Comparison of ENCODE assay signal across 21 cellular contexts in genomic region chr2:190723397-190724090, GRCh38.
DNase-seq lines count a peak whose midpoint lies in the region; ATAC-seq, FAIRE-seq and TF ChIP-seq lines count a peak whose summit lies in the region.
"Had no signal": no experiment of that assay in that cellular context is flagged by ENCODE, and none has a peak within 500 bp of the region (broad histone marks: within the 10 kb centered on the region; RNA-seq: fewer than 3 reads in every experiment).

No MANE protein-coding gene starts in this region.

- no peak for TF ChIP-seq RAD21 in SK-N-SH (IDR thresholded peaks at IDR 0.05; ENCODE audit: low read length)

- H4K20me1 ChIP-seq in SK-N-SH (ENCODE audit: insufficient read depth) = no peaks in the 10 kb centered on the region

- H3K9me3 Mint-ChIP-seq in CD4-positive, CD25-positive, alpha-beta regulatory T cell = peaks cover 0 to under 1% (median 0%) of the 10 kb centered on the region in 7 donors

- H3K27ac ChIP-seq in SK-N-SH (ENCODE audit: low read depth in 2 of 2, low read length in 1 of 2) (no peak overlapping the region), right cardiac atrium (ENCODE audit: low read length) (peak overlapping the region; percentile 59)
- H3K27ac ChIP-seq in CD4-positive, CD25-positive, alpha-beta regulatory T cell (ENCODE audit: insufficient read depth, low read length, poor library complexity, severe bottlenecking) = no peak overlapping the region
- H3K27ac ChIP-seq: 22Rv1, ovary, upper lobe of right lung had no signal

- H3K9ac ChIP-seq in SK-N-SH = no peak overlapping the region

- no peaks in the 10 kb centered on the region for H3K79me2 ChIP-seq in SK-N-SH (ENCODE audit: insufficient read depth)

- H3K4me1 Mint-ChIP-seq in CD4-positive, CD25-positive, alpha-beta regulatory T cell = peaks cover 10 to 46% (median 30%) of the 10 kb centered on the region in 4 donors

- TF ChIP-seq CTCF in SK-N-SH (IDR thresholded peaks at IDR 0.05) = no peak
- TF ChIP-seq CTCF in bronchial epithelial cell (IDR thresholded peaks at IDR 0.05; ENCODE audit: insufficient read depth, low read length, severe bottlenecking) = no peak

- POLR2A ChIA-PET in SK-N-SH (lab: Yijun Ruan, JAX) = no interaction called here

- H3K4me1 ChIP-seq in SK-N-SH (ENCODE audit: control insufficient read depth in 1 of 2, insufficient read depth in 2 of 2, low read depth in 1 of 2, low read length in 1 of 2) (peaks cover 0 to 6% of the 10 kb centered on the region in 2 experiments; a peak in 2 of 4 replicates), right cardiac atrium (ENCODE audit: control insufficient read depth, insufficient read depth, low read length) (peaks cover 12% of the 10 kb centered on the region)
- peaks cover 29% of the 10 kb centered on the region for H3K4me1 ChIP-seq in CD4-positive, CD25-positive, alpha-beta regulatory T cell (ENCODE audit: control insufficient read depth, insufficient read depth, low read length, poor library complexity, severe bottlenecking)
- H3K4me1 ChIP-seq: upper lobe of right lung had no signal

- H3K36me3 Mint-ChIP-seq in CD4-positive, CD25-positive, alpha-beta regulatory T cell = no peaks in the 10 kb centered on the region
- H3K36me3 Mint-ChIP-seq: WTC11 had no signal

- 77% methylated on average over 7 of the region's 7 CpGs for WGBS in SK-N-SH (ENCODE audit: low lambda C conversion rate)
- 44% methylated on average over 7 of the region's 7 CpGs for WGBS in right cardiac atrium

- H2AFZ ChIP-seq in SK-N-SH (ENCODE audit: low read depth) = peak overlapping the region; percentile 70

- no peaks in the 10 kb centered on the region for H3K9me2 ChIP-seq in SK-N-SH

- in situ Hi-C loops in G401 (cut with HindIII; ENCODE audit: low sequenced_read_pairs) = no loop called here

- H3K4me2 ChIP-seq in SK-N-SH = 0 out of 2 replicates have a peak overlapping the region, but pooled peaks have one; percentile 2

- H3K9me3 ChIP-seq in SK-N-SH = no peaks in the 10 kb centered on the region
- H3K9me3 ChIP-seq in CD4-positive, CD25-positive, alpha-beta regulatory T cell (ENCODE audit: control insufficient read depth in 2 of 2, low read length in 2 of 2) = no peaks in the 10 kb centered on the region
- H3K9me3 ChIP-seq in right cardiac atrium (ENCODE audit: control insufficient read depth, low read length) = no peaks in the 10 kb centered on the region
- H3K9me3 ChIP-seq: ovary, upper lobe of right lung had no signal

- no peaks in the 10 kb centered on the region for H3K27me3 Mint-ChIP-seq in CD4-positive, CD25-positive, alpha-beta regulatory T cell

- DNase-seq in SK-N-SH = no peak
- DNase-seq in CD4-positive, CD25-positive, alpha-beta regulatory T cell = no peak
- peak; percentile 20 for DNase-seq in bronchial epithelial cell (ENCODE audit: low read depth)
- no peak for DNase-seq in right cardiac atrium
- DNase-seq in G401 (ENCODE audit: low spot score) = no peak
- no peak for DNase-seq in epidermal melanocyte (ENCODE audit: insufficient read length, low spot score)
- no peak for DNase-seq in midbrain (lab: John Stamatoyannopoulos, UW)
- DNase-seq: amygdala, cortex of kidney, DMS 273 treated with DMSO at 0.1 percent for 48 hours, hypothalamus, NCI-H2029 treated with DMSO at 0.1 percent for 48 hours, NCI-H524, ovary, upper lobe of right lung had no signal

- no peaks in the 10 kb centered on the region for H3K36me3 ChIP-seq in SK-N-SH (replicated peaks in 1 of 2; ENCODE audit: control insufficient read depth in 1 of 2, insufficient read depth in 2 of 2, low read length in 1 of 2)
- no peaks in the 10 kb centered on the region for H3K36me3 ChIP-seq in CD4-positive, CD25-positive, alpha-beta regulatory T cell (ENCODE audit: control insufficient read depth, insufficient read depth, low read length)
- H3K36me3 ChIP-seq in bronchial epithelial cell (ENCODE audit: control insufficient read depth, insufficient read depth, low read length) = no peaks in the 10 kb centered on the region
- H3K36me3 ChIP-seq: ovary, upper lobe of right lung had no signal

- CTCF ChIA-PET in SK-N-SH (lab: Yijun Ruan, JAX) = interaction anchor here (1.1 kb wide), 1 partner anchor 58 kb away, joined by 3 read pairs; no protein-coding TSS in a partner anchor

- intact Hi-C loops in right cardiac atrium (cut with DNase I) = no loop called here

- FAIRE-seq in bronchial epithelial cell (lab: Jason Lieb, UNC) = no peak
- FAIRE-seq: GM18507, K562 had no signal

- no peaks in the 10 kb centered on the region for H3F3A ChIP-seq in SK-N-SH (replicated peaks; ENCODE audit: insufficient read depth)

- H3K27ac Mint-ChIP-seq in CD4-positive, CD25-positive, alpha-beta regulatory T cell = peak overlapping the region in 2 of 3 donors; percentile 78 to 80
- H3K27ac Mint-ChIP-seq: WTC11 had no signal

- H3K27me3 ChIP-seq in SK-N-SH (ENCODE audit: insufficient read depth) (no peaks in the 10 kb centered on the region), bronchial epithelial cell (ENCODE audit: control insufficient read depth, insufficient read depth, low read length) (no peaks in the 10 kb centered on the region), right cardiac atrium (ENCODE audit: control insufficient read depth, insufficient read depth) (no peaks in the 10 kb centered on the region)
- no peaks in the 10 kb centered on the region for H3K27me3 ChIP-seq in CD4-positive, CD25-positive, alpha-beta regulatory T cell (ENCODE audit: control insufficient read depth, insufficient read depth, low read length)
- H3K27me3 ChIP-seq: ovary, upper lobe of right lung had no signal

- no peak for TF ChIP-seq EP300 in SK-N-SH (IDR thresholded peaks at IDR 0.05; ENCODE audit: borderline replicate concordance in 1 of 2, low read depth in 1 of 2, low read length in 1 of 2)

- ATAC-seq in SK-N-SH treated with all-trans-retinoic acid at 6 μM for 48 hours (no peak), right cardiac atrium (peak; percentile 49 to 59)
- no peak for ATAC-seq in CD4-positive, CD25-positive, alpha-beta regulatory T cell (ENCODE audit: low read depth in 2 of 2)
- ATAC-seq: esophagus mucosa, K562, upper lobe of right lung, WTC11 had no signal

- H3K4me3 ChIP-seq in SK-N-SH (ENCODE audit: low read depth in 2 of 2, low read length in 1 of 2) (no peak overlapping the region), bronchial epithelial cell (ENCODE audit: low read depth, low read length) (no peak overlapping the region), right cardiac atrium (ENCODE audit: low read length) (no peak overlapping the region)
- peak overlapping the region; percentile 65 for H3K4me3 ChIP-seq in CD4-positive, CD25-positive, alpha-beta regulatory T cell (ENCODE audit: low read depth, low read length)
- H3K4me3 ChIP-seq: K562, ovary, upper lobe of right lung had no signal

- H3K4me3 Mint-ChIP-seq in CD4-positive, CD25-positive, alpha-beta regulatory T cell = peak overlapping the region; percentile 2 to 49 (median 28)
- H3K4me3 Mint-ChIP-seq: WTC11 had no signal

TF ChIP-seq in SK-N-SH, 30 proteins besides CTCF, POLR2A, EP300 and RAD21 (continues in another document):
- TF ChIP-seq RFX5 (IDR thresholded peaks at IDR 0.05; ENCODE audit: low read length) (no peak), POLR2AphosphoS5 (IDR thresholded peaks at IDR 0.05; ENCODE audit: low read depth, low read length) (no peak), EZH2phosphoT487 (IDR thresholded peaks at IDR 0.05; ENCODE audit: borderline replicate concordance, low read depth) (no peak), GATA2 (CRISPR knock-in tag; IDR thresholded peaks at IDR 0.05) (no peak), PBX3 (IDR thresholded peaks at IDR 0.05) (no peak), CHD2 (IDR thresholded peaks at IDR 0.05; ENCODE audit: low read length, partially characterized antibody) (no peak)

TF ChIP-seq in SK-N-SH treated with all-trans-retinoic acid at 6 μM for 48 hours, 23 proteins besides CTCF, POLR2A, EP300 and RAD21 (continues in another document):
- TF ChIP-seq, protein P1, sequence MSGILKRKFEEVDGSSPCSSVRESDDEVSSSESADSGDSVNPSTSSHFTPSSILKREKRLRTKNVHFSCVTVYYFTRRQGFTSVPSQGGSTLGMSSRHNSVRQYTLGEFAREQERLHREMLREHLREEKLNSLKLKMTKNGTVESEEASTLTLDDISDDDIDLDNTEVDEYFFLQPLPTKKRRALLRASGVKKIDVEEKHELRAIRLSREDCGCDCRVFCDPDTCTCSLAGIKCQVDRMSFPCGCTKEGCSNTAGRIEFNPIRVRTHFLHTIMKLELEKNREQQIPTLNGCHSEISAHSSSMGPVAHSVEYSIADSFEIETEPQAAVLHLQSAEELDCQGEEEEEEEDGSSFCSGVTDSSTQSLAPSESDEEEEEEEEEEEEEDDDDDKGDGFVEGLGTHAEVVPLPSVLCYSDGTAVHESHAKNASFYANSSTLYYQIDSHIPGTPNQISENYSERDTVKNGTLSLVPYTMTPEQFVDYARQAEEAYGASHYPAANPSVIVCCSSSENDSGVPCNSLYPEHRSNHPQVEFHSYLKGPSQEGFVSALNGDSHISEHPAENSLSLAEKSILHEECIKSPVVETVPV (CRISPR knock-in tag; IDR thresholded peaks at IDR 0.05) = no peak
- TF ChIP-seq GLIS3 (CRISPR knock-in tag; IDR thresholded peaks at IDR 0.05) = no peak
- TF ChIP-seq RARB (CRISPR knock-in tag; IDR thresholded peaks at IDR 0.05) = no peak
- TF ChIP-seq, protein P2, sequence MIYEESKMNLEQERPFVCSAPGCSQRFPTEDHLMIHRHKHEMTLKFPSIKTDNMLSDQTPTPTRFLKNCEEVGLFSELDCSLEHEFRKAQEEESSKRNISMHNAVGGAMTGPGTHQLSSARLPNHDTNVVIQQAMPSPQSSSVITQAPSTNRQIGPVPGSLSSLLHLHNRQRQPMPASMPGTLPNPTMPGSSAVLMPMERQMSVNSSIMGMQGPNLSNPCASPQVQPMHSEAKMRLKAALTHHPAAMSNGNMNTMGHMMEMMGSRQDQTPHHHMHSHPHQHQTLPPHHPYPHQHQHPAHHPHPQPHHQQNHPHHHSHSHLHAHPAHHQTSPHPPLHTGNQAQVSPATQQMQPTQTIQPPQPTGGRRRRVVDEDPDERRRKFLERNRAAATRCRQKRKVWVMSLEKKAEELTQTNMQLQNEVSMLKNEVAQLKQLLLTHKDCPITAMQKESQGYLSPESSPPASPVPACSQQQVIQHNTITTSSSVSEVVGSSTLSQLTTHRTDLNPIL (CRISPR knock-in tag; IDR thresholded peaks at IDR 0.05; ENCODE audit: low read depth) = no peak
- TF ChIP-seq, protein P3, sequence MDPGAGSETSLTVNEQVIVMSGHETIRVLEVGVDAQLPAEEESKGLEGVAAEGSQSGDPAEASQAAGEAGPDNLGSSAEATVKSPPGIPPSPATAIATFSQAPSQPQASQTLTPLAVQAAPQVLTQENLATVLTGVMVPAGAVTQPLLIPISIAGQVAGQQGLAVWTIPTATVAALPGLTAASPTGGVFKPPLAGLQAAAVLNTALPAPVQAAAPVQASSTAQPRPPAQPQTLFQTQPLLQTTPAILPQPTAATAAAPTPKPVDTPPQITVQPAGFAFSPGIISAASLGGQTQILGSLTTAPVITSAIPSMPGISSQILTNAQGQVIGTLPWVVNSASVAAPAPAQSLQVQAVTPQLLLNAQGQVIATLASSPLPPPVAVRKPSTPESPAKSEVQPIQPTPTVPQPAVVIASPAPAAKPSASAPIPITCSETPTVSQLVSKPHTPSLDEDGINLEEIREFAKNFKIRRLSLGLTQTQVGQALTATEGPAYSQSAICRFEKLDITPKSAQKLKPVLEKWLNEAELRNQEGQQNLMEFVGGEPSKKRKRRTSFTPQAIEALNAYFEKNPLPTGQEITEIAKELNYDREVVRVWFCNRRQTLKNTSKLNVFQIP (CRISPR knock-in tag; IDR thresholded peaks at IDR 0.05; ENCODE audit: borderline replicate concordance, low read depth) = no peak
- no peak for TF ChIP-seq TCF4 (CRISPR knock-in tag; IDR thresholded peaks at IDR 0.05; ENCODE audit: borderline replicate concordance)

Comparison
In these comparisons a context has a peak if more than half of its experiments do, and no peak if none do; other contexts are left out.
1. ATAC-seq: peak in right cardiac atrium (2 of 2); none in SK-N-SH treated with all-trans-retinoic acid at 6 μM for 48 hours (single experiment) and CD4-positive, CD25-positive, alpha-beta regulatory T cell (0 of 2).